Comparison of ENCODE assay signal across 1 cellular context in genomic region chr15:95709959-95710695, GRCh38.
TF ChIP-seq lines count a peak whose summit lies in the region.

No MANE protein-coding gene starts in this region.

TF ChIP-seq in K562, 482 proteins besides CTCF, POLR2A, EP300 and RAD21 (continued from another document and continues in another):
- TF ChIP-seq, protein P1, sequence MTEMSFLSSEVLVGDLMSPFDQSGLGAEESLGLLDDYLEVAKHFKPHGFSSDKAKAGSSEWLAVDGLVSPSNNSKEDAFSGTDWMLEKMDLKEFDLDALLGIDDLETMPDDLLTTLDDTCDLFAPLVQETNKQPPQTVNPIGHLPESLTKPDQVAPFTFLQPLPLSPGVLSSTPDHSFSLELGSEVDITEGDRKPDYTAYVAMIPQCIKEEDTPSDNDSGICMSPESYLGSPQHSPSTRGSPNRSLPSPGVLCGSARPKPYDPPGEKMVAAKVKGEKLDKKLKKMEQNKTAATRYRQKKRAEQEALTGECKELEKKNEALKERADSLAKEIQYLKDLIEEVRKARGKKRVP (CRISPR knock-in tag; IDR thresholded peaks at IDR 0.05): peak; percentile 60
- TF ChIP-seq RAD51 (IDR thresholded peaks at IDR 0.05; ENCODE audit: borderline replicate concordance, low read depth) (peak; percentile 77; the same call in 1 of the 2 replicates), E2F8 (IDR thresholded peaks at IDR 0.05; ENCODE audit: low read depth, partially characterized antibody) (peak; percentile 39), FOXK1 (CRISPR knock-in tag; IDR thresholded peaks at IDR 0.05; ENCODE audit: borderline replicate concordance) (no peak), NKRF (IDR thresholded peaks at IDR 0.05; ENCODE audit: borderline replicate concordance) (no peak; the same call in 1 of the 2 replicates), ZSCAN29 (IDR thresholded peaks at IDR 0.05) (no peak), SPI1 (IDR thresholded peaks at IDR 0.05; ENCODE audit: borderline replicate concordance, low read depth, low read length) (no peak), HLTF (IDR thresholded peaks at IDR 0.05) (0 out of 2 replicates have a peak, but pooled peaks have one; percentile 62), ZNF224 (CRISPR knock-in tag; IDR thresholded peaks at IDR 0.05) (no peak), MAFG (tag; conservative IDR thresholded peaks at IDR 0.05) (peak; percentile 73), NONO (IDR thresholded peaks at IDR 0.05; ENCODE audit: low read depth in 2 of 2, low read length in 1 of 2) (peak in 1 of 2 experiments; percentile 95; a peak in 2 of 4 replicates), GTF2E2 (tag; IDR thresholded peaks at IDR 0.05) (no peak), ZNF592 (IDR thresholded peaks at IDR 0.05) (peak; percentile 85), PHF20 (IDR thresholded peaks at IDR 0.05; ENCODE audit: partially characterized antibody) (peak; percentile 91), FOXM1 (IDR thresholded peaks at IDR 0.05; ENCODE audit: low read depth) (peak; percentile 98), FOXM1 (CRISPR knock-in tag; IDR thresholded peaks at IDR 0.05; ENCODE audit: low read depth) (no peak), ARID3A (IDR thresholded peaks at IDR 0.05; ENCODE audit: borderline replicate concordance, low read depth, low read length) (peak; percentile 91), ZNF707 (CRISPR knock-in tag; conservative IDR thresholded peaks at IDR 0.05) (no peak), E2F3 (CRISPR knock-in tag; IDR thresholded peaks at IDR 0.05) (no peak), POU5F1 (IDR thresholded peaks at IDR 0.05; ENCODE audit: borderline replicate concordance, low read depth, low read length, partially characterized antibody) (no peak), PML (IDR thresholded peaks at IDR 0.05; ENCODE audit: low read length) (peak; percentile 99), NCOA1 (IDR thresholded peaks at IDR 0.05; ENCODE audit: low read depth) (peak; percentile 94), TSC22D4 (tag; IDR thresholded peaks at IDR 0.05) (no peak), E2F4 (CRISPR knock-in tag; IDR thresholded peaks at IDR 0.05; ENCODE audit: low read depth) (no peak), ETV6 (IDR thresholded peaks at IDR 0.05; ENCODE audit: borderline replicate concordance in 1 of 2, low read depth in 2 of 2, low read length in 1 of 2) (peak in 1 of 2 experiments; percentile 48; a peak in 1 of 4 replicates), ETV6 (CRISPR knock-in tag; IDR thresholded peaks at IDR 0.05; ENCODE audit: borderline replicate concordance) (no peak), ZBTB5 (IDR thresholded peaks at IDR 0.05) (no peak), DMBX1 (CRISPR knock-in tag; IDR thresholded peaks at IDR 0.05; ENCODE audit: borderline replicate concordance) (peak; percentile 82; the same call in 1 of the 2 replicates), THRAP3 (IDR thresholded peaks at IDR 0.05; ENCODE audit: borderline replicate concordance) (no peak), SREBF2 (CRISPR knock-in tag; IDR thresholded peaks at IDR 0.05) (no peak), SIN3A (IDR thresholded peaks at IDR 0.05; ENCODE audit: borderline replicate concordance in 2 of 2, control insufficient read depth in 1 of 2, low read depth in 2 of 2, low read length in 2 of 2) (no peak), ZNF146 (CRISPR knock-in tag; IDR thresholded peaks at IDR 0.05; ENCODE audit: unreplicated experiment) (no peak), MXD1 (CRISPR knock-in tag; IDR thresholded peaks at IDR 0.05; ENCODE audit: borderline replicate concordance, poor library complexity, severe bottlenecking) (no peak), RUNX1 (IDR thresholded peaks at IDR 0.05; ENCODE audit: low read depth) (no peak)
- TF ChIP-seq, protein P2, sequence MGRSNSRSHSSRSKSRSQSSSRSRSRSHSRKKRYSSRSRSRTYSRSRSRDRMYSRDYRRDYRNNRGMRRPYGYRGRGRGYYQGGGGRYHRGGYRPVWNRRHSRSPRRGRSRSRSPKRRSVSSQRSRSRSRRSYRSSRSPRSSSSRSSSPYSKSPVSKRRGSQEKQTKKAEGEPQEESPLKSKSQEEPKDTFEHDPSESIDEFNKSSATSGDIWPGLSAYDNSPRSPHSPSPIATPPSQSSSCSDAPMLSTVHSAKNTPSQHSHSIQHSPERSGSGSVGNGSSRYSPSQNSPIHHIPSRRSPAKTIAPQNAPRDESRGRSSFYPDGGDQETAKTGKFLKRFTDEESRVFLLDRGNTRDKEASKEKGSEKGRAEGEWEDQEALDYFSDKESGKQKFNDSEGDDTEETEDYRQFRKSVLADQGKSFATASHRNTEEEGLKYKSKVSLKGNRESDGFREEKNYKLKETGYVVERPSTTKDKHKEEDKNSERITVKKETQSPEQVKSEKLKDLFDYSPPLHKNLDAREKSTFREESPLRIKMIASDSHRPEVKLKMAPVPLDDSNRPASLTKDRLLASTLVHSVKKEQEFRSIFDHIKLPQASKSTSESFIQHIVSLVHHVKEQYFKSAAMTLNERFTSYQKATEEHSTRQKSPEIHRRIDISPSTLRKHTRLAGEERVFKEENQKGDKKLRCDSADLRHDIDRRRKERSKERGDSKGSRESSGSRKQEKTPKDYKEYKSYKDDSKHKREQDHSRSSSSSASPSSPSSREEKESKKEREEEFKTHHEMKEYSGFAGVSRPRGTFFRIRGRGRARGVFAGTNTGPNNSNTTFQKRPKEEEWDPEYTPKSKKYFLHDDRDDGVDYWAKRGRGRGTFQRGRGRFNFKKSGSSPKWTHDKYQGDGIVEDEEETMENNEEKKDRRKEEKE (IDR thresholded peaks at IDR 0.05; ENCODE audit: borderline replicate concordance in 1 of 2, control insufficient read depth in 1 of 2, low read depth in 2 of 2, low read length in 1 of 2): 0 out of 4 replicates have a peak, but pooled peaks of 1 of the 2 experiments have one; percentile 56
- TF ChIP-seq, protein P3, sequence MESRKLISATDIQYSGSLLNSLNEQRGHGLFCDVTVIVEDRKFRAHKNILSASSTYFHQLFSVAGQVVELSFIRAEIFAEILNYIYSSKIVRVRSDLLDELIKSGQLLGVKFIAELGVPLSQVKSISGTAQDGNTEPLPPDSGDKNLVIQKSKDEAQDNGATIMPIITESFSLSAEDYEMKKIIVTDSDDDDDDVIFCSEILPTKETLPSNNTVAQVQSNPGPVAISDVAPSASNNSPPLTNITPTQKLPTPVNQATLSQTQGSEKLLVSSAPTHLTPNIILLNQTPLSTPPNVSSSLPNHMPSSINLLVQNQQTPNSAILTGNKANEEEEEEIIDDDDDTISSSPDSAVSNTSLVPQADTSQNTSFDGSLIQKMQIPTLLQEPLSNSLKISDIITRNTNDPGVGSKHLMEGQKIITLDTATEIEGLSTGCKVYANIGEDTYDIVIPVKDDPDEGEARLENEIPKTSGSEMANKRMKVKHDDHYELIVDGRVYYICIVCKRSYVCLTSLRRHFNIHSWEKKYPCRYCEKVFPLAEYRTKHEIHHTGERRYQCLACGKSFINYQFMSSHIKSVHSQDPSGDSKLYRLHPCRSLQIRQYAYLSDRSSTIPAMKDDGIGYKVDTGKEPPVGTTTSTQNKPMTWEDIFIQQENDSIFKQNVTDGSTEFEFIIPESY (CRISPR knock-in tag; IDR thresholded peaks at IDR 0.05): no peak
